14 cellular contexts compared by ENCODE assay signal in the genomic region with DNA sequence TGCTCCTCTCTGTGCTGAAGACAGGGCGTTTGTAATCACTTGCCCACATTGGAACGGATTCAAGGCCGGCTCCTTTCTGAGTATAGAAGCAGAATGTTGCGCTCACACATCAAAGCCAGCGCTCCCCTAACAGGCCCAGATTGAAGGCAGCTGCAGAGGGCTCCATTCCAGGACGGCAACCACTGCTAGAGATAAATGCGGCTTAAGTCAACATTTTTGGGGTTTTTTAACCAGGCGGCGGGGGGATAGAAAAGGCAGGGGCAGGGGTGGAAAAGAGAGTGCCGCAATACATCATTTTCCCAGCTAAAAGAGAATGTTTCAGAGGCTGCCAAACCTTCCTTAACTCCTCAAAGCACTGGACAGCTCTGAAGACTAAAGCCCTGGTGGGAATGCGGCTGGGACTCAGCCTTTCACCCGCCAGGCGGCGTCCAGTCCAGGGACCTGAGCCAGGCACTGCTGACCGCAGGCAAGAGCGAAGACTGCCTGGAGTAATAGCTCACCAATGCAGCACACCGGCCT.
DNase-seq lines count a peak whose midpoint lies in the region; ATAC-seq and TF ChIP-seq lines count a peak whose summit lies in the region.
"Had no signal": no experiment of that assay in that cellular context is flagged by ENCODE, and none has a peak within 500 bp of the region (broad histone marks: within the 10 kb centered on the region; RNA-seq: fewer than 3 reads in every experiment).

No MANE protein-coding gene starts in this region.

- no peaks in the 10 kb centered on the region for H3K4me1 Mint-ChIP-seq in activated CD4-positive, alpha-beta memory T cell treated with anti-CD3 and anti-CD28 coated beads, Interleukin-2, amount 10 ng/mL, durations not matched to agents 7 days and 5 days
- H3K4me1 Mint-ChIP-seq: T-cell had no signal

- no peaks in the 10 kb centered on the region for H3K9me3 Mint-ChIP-seq in activated CD4-positive, alpha-beta memory T cell treated with anti-CD3 and anti-CD28 coated beads, Interleukin-2, amount 10 ng/mL, durations not matched to agents 7 days and 5 days
- H3K9me3 Mint-ChIP-seq: T-cell had no signal

- peak; percentile 65 to 73 for ATAC-seq in lower lobe of right lung
- ATAC-seq in GM21529 (IDR thresholded peaks at IDR 0.05; ENCODE audit: unreplicated experiment), result no peak
- ATAC-seq: HCT116, T-cell had no signal

- no peaks in the 10 kb centered on the region for H3K27me3 Mint-ChIP-seq in activated CD4-positive, alpha-beta memory T cell treated with anti-CD3 and anti-CD28 coated beads, Interleukin-2, amount 10 ng/mL, durations not matched to agents 7 days and 5 days

- H3K4me3 ChIP-seq in MG63, result no peak overlapping the region
- no peak overlapping the region for H3K4me3 ChIP-seq in fibroblast of mammary gland (ENCODE audit: control insufficient read depth, low read depth, low read length)
- no peak overlapping the region for H3K4me3 ChIP-seq in lower lobe of right lung
- no peak overlapping the region for H3K4me3 ChIP-seq in tibial artery
- H3K4me3 ChIP-seq: suprapubic skin had no signal

- CTCF ChIA-PET in activated CD4-positive, alpha-beta memory T cell treated with anti-CD3 and anti-CD28 coated beads, Interleukin-2, amount 10 ng/mL, durations not matched to agents 7 days and 5 days (lab: Charles Lee), result no interaction called here

- H3K4me3 Mint-ChIP-seq in activated CD4-positive, alpha-beta memory T cell treated with anti-CD3 and anti-CD28 coated beads, Interleukin-2, amount 10 ng/mL, durations not matched to agents 7 days and 5 days, result no peak overlapping the region
- H3K4me3 Mint-ChIP-seq: T-cell had no signal

- intact Hi-C loops in lower lobe of right lung (cut with DNase I), result no loop called here
- intact Hi-C loops in tibial artery (cut with DNase I; ENCODE audit: low total_unique reads), result no loop called here

- TF ChIP-seq CTCF in fibroblast of mammary gland (conservative IDR thresholded peaks at IDR 0.05; ENCODE audit: control insufficient read depth, insufficient read depth, low read depth, low read length), result peak; percentile 83
- TF ChIP-seq CTCF in lower lobe of right lung (IDR thresholded peaks at IDR 0.05), result peak; percentile 45
- peak; percentile 34 to 45 for TF ChIP-seq CTCF in tibial artery (IDR thresholded peaks at IDR 0.05)

- DNase-seq in MG63, result peak; percentile 65
- DNase-seq in fibroblast of mammary gland (ENCODE audit: low read depth), result peak; percentile 88
- DNase-seq in lower lobe of right lung, result no peak
- peak; percentile 60 to 76 for DNase-seq in tibial artery
- DNase-seq in AML-193 (lab: John Stamatoyannopoulos, UW), result no peak
- no peak for DNase-seq in NCI-H1105 treated with DMSO at 0.1 percent for 48 hours (lab: John Stamatoyannopoulos, UW)
- no peak for DNase-seq in activated CD4-positive, alpha-beta memory T cell treated with anti-CD3 and anti-CD28 coated beads, Interleukin-2, amount 10 ng/mL, durations not matched to agents 7 days and 5 days
- DNase-seq: DND-41; NCI-H1436 treated with DMSO at 0.1 percent for 48 hours; stimulated activated CD4-positive, alpha-beta T cell treated with anti-CD3 and anti-CD28 coated beads, Interleukin-2, amount 100 ng/mL, for 24 hours; T-cell had no signal

- H3K27me3 ChIP-seq in MG63 (no peaks in the 10 kb centered on the region), lower lobe of right lung (ENCODE audit: low read depth) (no peaks in the 10 kb centered on the region), tibial artery (no peaks in the 10 kb centered on the region)
- H3K27me3 ChIP-seq: suprapubic skin had no signal

- peaks cover 7% of the 10 kb centered on the region for H3K4me1 ChIP-seq in lower lobe of right lung
- H3K4me1 ChIP-seq in tibial artery, result peaks cover 0 to 10% (median 0%) of the 10 kb centered on the region in 4 donors

- H3K9me3 ChIP-seq in MG63 (no peaks in the 10 kb centered on the region), lower lobe of right lung (no peaks in the 10 kb centered on the region), tibial artery (no peaks in the 10 kb centered on the region)
- H3K9me3 ChIP-seq: suprapubic skin had no signal

- H3K36me3 ChIP-seq in MG63 (peaks cover 29% of the 10 kb centered on the region), lower lobe of right lung (peaks cover 73% of the 10 kb centered on the region), tibial artery (peaks cover 40 to 82% (median 64%) of the 10 kb centered on the region in 3 donors)

- no peak overlapping the region for H3K27ac Mint-ChIP-seq in activated CD4-positive, alpha-beta memory T cell treated with anti-CD3 and anti-CD28 coated beads, Interleukin-2, amount 10 ng/mL, durations not matched to agents 7 days and 5 days
- H3K27ac Mint-ChIP-seq: T-cell had no signal

- H3K27ac ChIP-seq in lower lobe of right lung (no peak overlapping the region), tibial artery (no peak overlapping the region)
- H3K27ac ChIP-seq: suprapubic skin had no signal

- H3K36me3 Mint-ChIP-seq in activated CD4-positive, alpha-beta memory T cell treated with anti-CD3 and anti-CD28 coated beads, Interleukin-2, amount 10 ng/mL, durations not matched to agents 7 days and 5 days (ENCODE audit: low read depth), result no peaks in the 10 kb centered on the region
- H3K36me3 Mint-ChIP-seq: T-cell had no signal

- POLR2A ChIA-PET in activated CD4-positive, alpha-beta memory T cell treated with anti-CD3 and anti-CD28 coated beads, Interleukin-2, amount 10 ng/mL, durations not matched to agents 7 days and 5 days (lab: Charles Lee), result no interaction called here

Comparison
In these comparisons a context has a peak if more than half of its experiments do, and no peak if none do; other contexts are left out.
1. DNase-seq: peak in MG63 (single experiment), fibroblast of mammary gland (single experiment) and tibial artery (2 of 2); none in lower lobe of right lung (single experiment), AML-193 (0 of 2), NCI-H1105 treated with DMSO at 0.1 percent for 48 hours (single experiment) and activated CD4-positive, alpha-beta memory T cell treated with anti-CD3 and anti-CD28 coated beads, Interleukin-2, amount 10 ng/mL, durations not matched to agents 7 days and 5 days (single experiment).
2. Peak in every context shown above with its lines, with median percentiles within 50 percentile points of each other: CTCF ChIP-seq.